ENCODE assay signal across 29 cellular contexts in genomic region chr2:167380094-167380493, GRCh38.
"Had no signal": no experiment of that assay in that cellular context is flagged by ENCODE, and none has a peak within 500 bp of the region (broad histone marks: within the 10 kb centered on the region; RNA-seq: fewer than 3 reads in every experiment).

No MANE protein-coding gene starts in this region.

- H3K36me3 Mint-ChIP-seq: activated naive CD4-positive, alpha-beta T cell treated with anti-CD3 and anti-CD28 coated beads, Interleukin-2, amount 50 U/mL, for 24 hours; brain had no signal

- DNase-seq: activated CD4-positive, alpha-beta memory T cell treated with anti-CD3 and anti-CD28 coated beads, Interleukin-2, amount 10 ng/mL, durations not matched to agents 7 days and 5 days; activated CD4-positive, alpha-beta T cell treated with anti-CD3 and anti-CD28 coated beads for 36 hours; activated CD4-positive, alpha-beta T cell treated with anti-CD3 and anti-CD28 coated beads, Interleukin-2, amount 50 U/mL, for 1 hour; activated gamma-delta T cell treated with Interleukin-2 at 50 U/mL for 16 hours; activated T-cell treated with anti-CD3 and anti-CD28 coated beads for 4 hours; activated T-cell treated with anti-CD3 and anti-CD28 coated beads, Interleukin-2, amount 50 U/mL, for 48 hours; amygdala; Karpas-422; MM.1S; NCI-H1105; NCI-H1436; NCI-H1694 treated with DMSO at 0.1 percent for 48 hours; NCI-H2029 treated with DMSO at 0.1 percent for 48 hours; NCI-H345; NCI-H510A; NCI-H526 treated with DMSO at 0.1 percent for 48 hours; NK-92 treated with Interleukin-12 subunit alpha and Interleukin-12 subunit beta, amount 100 ng/mL, for 24 hours; OCI-M1; RPMI8226; SJCRH30; SK-N-SH; T-helper 1 cell had no signal

- H3K4me3 Mint-ChIP-seq: activated CD4-positive, alpha-beta memory T cell treated with anti-CD3 and anti-CD28 coated beads, Interleukin-2, amount 10 ng/mL, durations not matched to agents 7 days and 5 days; activated CD4-positive, alpha-beta T cell treated with anti-CD3 and anti-CD28 coated beads for 36 hours; activated naive CD4-positive, alpha-beta T cell treated with anti-CD3 and anti-CD28 coated beads, Interleukin-2, amount 50 U/mL, for 24 hours; activated T-helper 17 cell treated with anti-CD3 and anti-CD28 coated beads, Interleukin-2, amount 50 U/mL, for 72 hours; brain; central memory CD8-positive, alpha-beta T cell had no signal

- H3K36me3 ChIP-seq: SJCRH30 had no signal

- H3K9me3 Mint-ChIP-seq: activated CD4-positive, alpha-beta memory T cell treated with anti-CD3 and anti-CD28 coated beads, Interleukin-2, amount 10 ng/mL, durations not matched to agents 7 days and 5 days had no signal

- ATAC-seq: activated CD4-positive, alpha-beta T cell treated with anti-CD3 and anti-CD28 coated beads for 36 hours; activated T-helper 17 cell treated with anti-CD3 and anti-CD28 coated beads, Interleukin-2, amount 50 U/mL, for 72 hours; Panc1; Right ventricle myocardium inferior had no signal

- H3K27me3 Mint-ChIP-seq: activated CD4-positive, alpha-beta memory T cell treated with anti-CD3 and anti-CD28 coated beads, Interleukin-2, amount 10 ng/mL, durations not matched to agents 7 days and 5 days; activated CD4-positive, alpha-beta T cell treated with anti-CD3 and anti-CD28 coated beads for 36 hours; activated T-helper 17 cell treated with anti-CD3 and anti-CD28 coated beads, Interleukin-2, amount 50 U/mL, for 72 hours; brain; central memory CD8-positive, alpha-beta T cell had no signal

- H3K4me1 ChIP-seq: SJCRH30 had no signal

- H3K27ac ChIP-seq: SJCRH30, VCaP had no signal

- H3K27me3 ChIP-seq: SJCRH30 had no signal

- H3K9ac ChIP-seq: SK-N-SH had no signal

- H3K4me1 Mint-ChIP-seq: activated CD4-positive, alpha-beta memory T cell treated with anti-CD3 and anti-CD28 coated beads, Interleukin-2, amount 10 ng/mL, durations not matched to agents 7 days and 5 days; activated CD4-positive, alpha-beta T cell treated with anti-CD3 and anti-CD28 coated beads for 36 hours; activated naive CD4-positive, alpha-beta T cell treated with anti-CD3 and anti-CD28 coated beads, Interleukin-2, amount 50 U/mL, for 24 hours; activated T-helper 17 cell treated with anti-CD3 and anti-CD28 coated beads, Interleukin-2, amount 50 U/mL, for 72 hours; brain; central memory CD8-positive, alpha-beta T cell had no signal

- H3K27ac Mint-ChIP-seq: activated CD4-positive, alpha-beta memory T cell treated with anti-CD3 and anti-CD28 coated beads, Interleukin-2, amount 10 ng/mL, durations not matched to agents 7 days and 5 days; activated CD4-positive, alpha-beta T cell treated with anti-CD3 and anti-CD28 coated beads for 36 hours; activated naive CD4-positive, alpha-beta T cell treated with anti-CD3 and anti-CD28 coated beads, Interleukin-2, amount 50 U/mL, for 24 hours; activated T-helper 17 cell treated with anti-CD3 and anti-CD28 coated beads, Interleukin-2, amount 50 U/mL, for 72 hours; brain had no signal

- H3K4me2 ChIP-seq: SK-N-SH had no signal

- H3K9me3 ChIP-seq: SJCRH30, SK-N-SH had no signal

- H3K4me3 ChIP-seq: SJCRH30 had no signal
